In the genomic region with DNA sequence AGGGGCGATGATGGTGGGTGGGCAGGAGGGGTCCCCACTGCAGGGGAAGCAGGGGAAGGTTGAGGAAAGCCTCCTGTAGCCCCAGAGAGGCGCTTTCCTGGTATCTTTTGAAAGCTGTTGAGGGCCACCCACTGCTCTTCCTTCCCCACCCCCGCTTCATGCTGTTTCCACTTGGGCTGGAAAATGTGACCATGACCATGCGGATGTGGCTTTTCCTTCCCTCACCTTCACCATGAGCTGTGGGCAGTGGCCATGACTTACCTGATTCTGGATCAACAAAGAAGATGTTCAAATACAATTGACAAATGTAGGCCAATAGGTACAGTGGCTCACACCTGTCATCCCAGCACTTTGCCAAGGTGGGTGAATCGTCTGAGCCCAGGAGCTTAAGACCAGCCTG, we compare ENCODE assay signal across 22 cellular contexts.
A peak's percentile ranks its signal among the peaks of the same experiment; 100 is the strongest.
DNase-seq lines count a peak whose midpoint lies in the region; ATAC-seq lines count a peak whose summit lies in the region.
"Had no signal": no experiment of that assay in that cellular context is flagged by ENCODE, and none has a peak within 500 bp of the region (broad histone marks: within the 10 kb centered on the region; RNA-seq: fewer than 3 reads in every experiment).

No MANE protein-coding gene starts in this region.

- peak overlapping the region; percentile 85 for H3K27ac Mint-ChIP-seq in activated naive CD8-positive, alpha-beta T cell treated with anti-CD3 and anti-CD28 coated beads, Interleukin-2, amount 50 U/mL, for 24 hours

- H3K27me3 Mint-ChIP-seq in activated naive CD8-positive, alpha-beta T cell treated with anti-CD3 and anti-CD28 coated beads, Interleukin-2, amount 50 U/mL, for 24 hours = no peaks in the 10 kb centered on the region
- H3K27me3 Mint-ChIP-seq: CD4-positive, CD25-positive, alpha-beta regulatory T cell had no signal

- H3K9me3 Mint-ChIP-seq in activated naive CD8-positive, alpha-beta T cell treated with anti-CD3 and anti-CD28 coated beads, Interleukin-2, amount 50 U/mL, for 24 hours = no peaks in the 10 kb centered on the region
- H3K9me3 Mint-ChIP-seq: CD4-positive, CD25-positive, alpha-beta regulatory T cell had no signal

- no peak for ATAC-seq in activated naive CD8-positive, alpha-beta T cell treated with anti-CD3 and anti-CD28 coated beads, Interleukin-2, amount 50 U/mL, for 24 hours
- ATAC-seq in GM21381 (IDR thresholded peaks at IDR 0.05; ENCODE audit: unreplicated experiment) = no peak

- peaks cover 10% of the 10 kb centered on the region for H3K36me3 Mint-ChIP-seq in activated naive CD8-positive, alpha-beta T cell treated with anti-CD3 and anti-CD28 coated beads, Interleukin-2, amount 50 U/mL, for 24 hours (ENCODE audit: low read depth)

- H3K4me3 Mint-ChIP-seq in activated naive CD8-positive, alpha-beta T cell treated with anti-CD3 and anti-CD28 coated beads, Interleukin-2, amount 50 U/mL, for 24 hours = peak overlapping the region; percentile 4
- H3K4me3 Mint-ChIP-seq: CD4-positive, CD25-positive, alpha-beta regulatory T cell had no signal

- DNase-seq in activated CD4-positive, alpha-beta T cell treated with anti-CD3 and anti-CD28 coated beads, Interleukin-2, amount 50 U/mL, for 48 hours = peak; percentile 38 to 52
- DNase-seq in activated CD4-positive, alpha-beta T cell treated with anti-CD3 and anti-CD28 coated beads for 1 hour = no peak
- DNase-seq in stimulated activated CD4-positive, alpha-beta T cell treated with anti-CD3 and anti-CD28 coated beads, Interleukin-15, amount 100 ng/mL, for 24 hours = peak; percentile 59
- no peak for DNase-seq in stimulated activated CD4-positive, alpha-beta T cell treated with anti-CD3 and anti-CD28 coated beads, Interleukin-12 subunit alpha, Interleukin-12 subunit beta, amount 100 ng/mL, for 4 hours
- DNase-seq in activated naive CD8-positive, alpha-beta T cell treated with anti-CD3 and anti-CD28 coated beads, Interleukin-2, amount 50 U/mL, for 24 hours = peak; percentile 23
- DNase-seq in NCI-H1092 (lab: John Stamatoyannopoulos, UW) = no peak
- DNase-seq: CD4-positive, CD25-positive, alpha-beta regulatory T cell; DMS153; DND-41; GM23248; Karpas-422; NCI-H1092 treated with DMSO at 0.1 percent for 48 hours; NCI-H1436; NCI-H187; NCI-H2081 treated with DMSO at 0.1 percent for 48 hours; NCI-H2171; NCI-H226; NCI-H510A; NCI-H69; Right ventricle myocardium superior; RPMI8226 had no signal

- peaks cover 16% of the 10 kb centered on the region for H3K4me1 Mint-ChIP-seq in activated naive CD8-positive, alpha-beta T cell treated with anti-CD3 and anti-CD28 coated beads, Interleukin-2, amount 50 U/mL, for 24 hours

Comparison
In these comparisons a context has a peak if more than half of its experiments do, and no peak if none do; other contexts are left out.
1. DNase-seq: peak in activated CD4-positive, alpha-beta T cell treated with anti-CD3 and anti-CD28 coated beads, Interleukin-2, amount 50 U/mL, for 48 hours (2 of 2), stimulated activated CD4-positive, alpha-beta T cell treated with anti-CD3 and anti-CD28 coated beads, Interleukin-15, amount 100 ng/mL, for 24 hours (single experiment) and activated naive CD8-positive, alpha-beta T cell treated with anti-CD3 and anti-CD28 coated beads, Interleukin-2, amount 50 U/mL, for 24 hours (single experiment); none in activated CD4-positive, alpha-beta T cell treated with anti-CD3 and anti-CD28 coated beads for 1 hour (single experiment), stimulated activated CD4-positive, alpha-beta T cell treated with anti-CD3 and anti-CD28 coated beads, Interleukin-12 subunit alpha, Interleukin-12 subunit beta, amount 100 ng/mL, for 4 hours (single experiment) and NCI-H1092 (single experiment).